Comparison of ENCODE assay signal across 7 cellular contexts in genomic region chr6:57469067-57469466, GRCh38.
DNase-seq lines count a peak whose midpoint lies in the region; ATAC-seq, FAIRE-seq and TF ChIP-seq lines count a peak whose summit lies in the region.
"Not testable (repeated sequence)": the region's sequence is repeated elsewhere in the genome, so short reads cannot be mapped to it uniquely, and the experiment has no call there.

No MANE protein-coding gene starts in this region.

- H3K4me1 Mint-ChIP-seq in GM23338 (peaks cover 54% of the 10 kb centered on the region), endodermal cell (peaks cover 29% of the 10 kb centered on the region), nephron progenitor cell (peaks cover 55% of the 10 kb centered on the region)

- intact Hi-C loops in GM12878 (cut with micrococcal nuclease; ENCODE audit: unreplicated experiment), result not testable (repeated sequence)

- H3K9ac ChIP-seq in HUES48 (ENCODE audit: low read depth, low read length); GM12878 (ENCODE audit: control insufficient read depth, insufficient read depth, low read length); endodermal cell (ENCODE audit: extremely low read depth, low read length, poor library complexity, severe bottlenecking): not testable (repeated sequence)

- not testable (repeated sequence) for H3K4me3 ChIP-seq in GM23338; HUES48 (ENCODE audit: low read depth, low read length); GM12878; endodermal cell (ENCODE audit: low read length)

- in situ Hi-C loops in GM12878 (cut with MboI), result not testable (repeated sequence)

- H3K36me3 ChIP-seq in GM23338 (ENCODE audit: insufficient read depth); HUES48 (ENCODE audit: control insufficient read depth, insufficient read depth, low read length); GM12878 (ENCODE audit: control insufficient read depth in 2 of 2, insufficient read depth in 2 of 2, low read length in 1 of 2); endodermal cell (ENCODE audit: control insufficient read depth, insufficient read depth, low read length): not testable (repeated sequence)

- peak; percentile 52 for FAIRE-seq in GM12878 (lab: Jason Lieb, UNC)

- not testable (repeated sequence) for TF ChIP-seq RAD21 in GM12878 (IDR thresholded peaks at IDR 0.05; ENCODE audit: insufficient read depth, low read depth, low read length)

- H3F3A ChIP-seq in GM23338 (replicated peaks; ENCODE audit: low read depth), result not testable (repeated sequence)

- peaks cover 48% of the 10 kb centered on the region for H3K79me2 ChIP-seq in GM23338 (replicated peaks; ENCODE audit: insufficient read depth)
- not testable (repeated sequence) for H3K79me2 ChIP-seq in GM12878 (ENCODE audit: control insufficient read depth, insufficient read depth, low read length)

- POLR2A ChIA-PET in GM12878 (lab: Charles Lee), result not testable (repeated sequence)

- H3K27ac ChIP-seq in GM23338 (ENCODE audit: low read depth); GM12878 (ENCODE audit: control insufficient read depth, insufficient read depth); endodermal cell (ENCODE audit: low read depth, low read length): not testable (repeated sequence)
- peak overlapping the region; percentile 14 for H3K27ac ChIP-seq in HUES48 (ENCODE audit: low read depth, low read length)

- RAD21 ChIA-PET in GM12878 (lab: Charles Lee; ENCODE audit: unreplicated experiment), result not testable (repeated sequence)

- TF ChIP-seq EP300 in GM12878 (IDR thresholded peaks at IDR 0.05; ENCODE audit: borderline replicate concordance in 1 of 2, control insufficient read depth in 1 of 2, low read depth in 2 of 2, low read length in 2 of 2), result not testable (repeated sequence)

- not testable (repeated sequence) for H2AFZ ChIP-seq in GM23338; GM12878 (ENCODE audit: control insufficient read depth, low read depth, low read length)

- SMC1A ChIA-PET in GM12878 (lab: Charles Lee; ENCODE audit: uncharacterized antibody, unreplicated experiment), result not testable (repeated sequence)

- not testable (repeated sequence) for H4K20me1 ChIP-seq in GM23338 (replicated peaks; ENCODE audit: insufficient read depth); GM12878 (ENCODE audit: control insufficient read depth, insufficient read depth)

- H3K4me3 Mint-ChIP-seq in GM23338, endodermal cell: not testable (repeated sequence)
- peak overlapping the region; percentile 65 for H3K4me3 Mint-ChIP-seq in nephron progenitor cell

- not testable (repeated sequence) for TF ChIP-seq POLR2A in GM12878 (IDR thresholded peaks at IDR 0.05; ENCODE audit: low read depth, low read length)

- not testable (repeated sequence) for DNase-seq in GM23338 (ENCODE audit: low spot score); GM12878 (ENCODE audit: low read depth, low spot score); endodermal cell; nephron progenitor cell
- peak; percentile 15 for DNase-seq in NCI-H2171 treated with DMSO at 0.1 percent for 48 hours (lab: John Stamatoyannopoulos, UW)
- peak; percentile 38 for DNase-seq in kidney glomerular epithelial cell (lab: John Stamatoyannopoulos, UW)

- not testable (repeated sequence) for H3K27me3 Mint-ChIP-seq in GM23338 (ENCODE audit: insufficient read depth, low read depth, poor library complexity); endodermal cell (ENCODE audit: insufficient read depth); nephron progenitor cell (ENCODE audit: low read depth, poor library complexity)

- not testable (repeated sequence) for H3K4me2 ChIP-seq in GM23338; GM12878 (ENCODE audit: control insufficient read depth, insufficient read depth)

- H3K27me3 ChIP-seq in GM23338 (ENCODE audit: insufficient read depth); HUES48 (ENCODE audit: control insufficient read depth, insufficient read depth, low read length); GM12878 (replicated peaks in 1 of 2; ENCODE audit: control insufficient read depth in 2 of 2, insufficient read depth in 2 of 2, low read length in 1 of 2); endodermal cell (ENCODE audit: control insufficient read depth, insufficient read depth, low read length, poor library complexity, severe bottlenecking): not testable (repeated sequence)

- BruUV-seq in GM12878 (replicated peaks; lab: Mats Ljungman, UMichigan), result not testable (repeated sequence)

- TF ChIP-seq CTCF in GM23338 (conservative IDR thresholded peaks at IDR 0.05; ENCODE audit: low read depth in 2 of 2); GM12878 (IDR thresholded peaks at IDR 0.05 in 2 of 3, conservative IDR thresholded peaks at IDR 0.05 in 1 of 3; ENCODE audit: control insufficient read depth in 2 of 3, extremely low read depth in 1 of 3, insufficient read depth in 1 of 3, low read depth in 3 of 3, low read length in 3 of 3); endodermal cell (conservative IDR thresholded peaks at IDR 0.05); nephron progenitor cell (IDR thresholded peaks at IDR 0.05): not testable (repeated sequence)

- WGBS in GM12878 (ENCODE audit: insufficient coverage, insufficient replicate concordance, low lambda C conversion rate, missing lambda C conversion rate), result 77% methylated on average over 3 of the region's 3 CpGs
- 64 to 67% methylated on average over 2 of the region's 3 CpGs for WGBS in endodermal cell (ENCODE audit: insufficient coverage in 1 of 2, insufficient read length in 1 of 2), 2 experiments

- H3K9me3 ChIP-seq in HUES48 (ENCODE audit: control insufficient read depth, insufficient read depth, low read length); GM12878 (replicated peaks; ENCODE audit: control insufficient read depth, insufficient read depth, low read length); endodermal cell (ENCODE audit: control insufficient read depth, low read length): not testable (repeated sequence)

- not testable (repeated sequence) for H3K9me2 ChIP-seq in GM23338 (ENCODE audit: insufficient read depth)

- H3K27ac Mint-ChIP-seq in GM23338 (peak overlapping the region; percentile 27; the same call in 1 of the 2 replicates), endodermal cell (peak overlapping the region; percentile 17), nephron progenitor cell (peak overlapping the region; percentile 98)

- H3K36me3 Mint-ChIP-seq in GM23338 (ENCODE audit: low read depth), result peaks cover 22% of the 10 kb centered on the region
- H3K36me3 Mint-ChIP-seq in endodermal cell (ENCODE audit: low read depth), result not testable (repeated sequence)
- peaks cover 22% of the 10 kb centered on the region for H3K36me3 Mint-ChIP-seq in nephron progenitor cell (ENCODE audit: low read depth)

- H3K9me3 Mint-ChIP-seq in GM23338, result peaks cover 19% of the 10 kb centered on the region
- H3K9me3 Mint-ChIP-seq in endodermal cell, result peaks cover 13% of the 10 kb centered on the region
- H3K9me3 Mint-ChIP-seq in nephron progenitor cell, result peaks cover 25% of the 10 kb centered on the region

- CTCF ChIA-PET in GM12878 (lab: Yijun Ruan, JAX), result not testable (repeated sequence)

- peaks cover 38% of the 10 kb centered on the region for H3K4me1 ChIP-seq in GM23338 (ENCODE audit: insufficient read depth)
- H3K4me1 ChIP-seq in HUES48 (ENCODE audit: control insufficient read depth, insufficient read depth, low read length), result peaks cover 37% of the 10 kb centered on the region
- not testable (repeated sequence) for H3K4me1 ChIP-seq in GM12878 (ENCODE audit: control insufficient read depth, insufficient read depth, low read length); endodermal cell (ENCODE audit: control insufficient read depth, insufficient read depth, low read length)

- peak; percentile 60 for ATAC-seq in GM23338
- not testable (repeated sequence) for ATAC-seq in GM12878

Comparison
In these comparisons a context has a peak if more than half of its experiments do, and no peak if none do; other contexts are left out.
1. H3K27ac Mint-ChIP-seq: peak in every context shown above with its lines; median percentile 98 in nephron progenitor cell; 27 in GM23338; 17 in endodermal cell.